Comparison of ENCODE assay signal across 19 cellular contexts in the genomic region with DNA sequence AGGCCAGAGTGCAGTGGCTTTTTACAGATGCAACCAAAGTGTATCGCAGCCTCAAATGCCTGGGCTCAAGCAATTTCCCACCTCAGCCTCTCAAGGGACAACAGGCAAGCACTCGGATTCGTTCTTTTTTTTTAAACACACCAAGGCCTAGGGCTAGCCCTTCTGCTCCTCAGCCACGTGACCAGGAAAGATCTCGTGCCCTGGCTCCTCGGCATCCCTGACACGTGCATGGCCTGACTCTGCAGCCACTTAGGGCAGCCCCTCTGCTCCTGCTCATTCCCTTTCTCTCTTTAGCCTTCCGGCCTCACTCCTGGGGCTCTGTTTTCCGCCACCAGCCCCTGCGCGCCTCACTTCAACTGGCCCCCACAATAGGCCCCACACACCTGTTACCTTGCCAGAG. TPM values are rescaled to one million over a fixed set of nuclear protein-coding genes. Genes with fewer than 3 reads are reported as not detected.
"Had no signal": no experiment of that assay in that cellular context is flagged by ENCODE, and none has a peak within 500 bp of the region (broad histone marks: within the 10 kb centered on the region; RNA-seq: fewer than 3 reads in every experiment).

No MANE protein-coding gene starts in this region.

- H3K4me1 ChIP-seq: gastrocnemius medialis, pancreas, testis had no signal

- H3K4me3 Mint-ChIP-seq: effector memory CD8-positive, alpha-beta T cell had no signal

- H3K27me3 ChIP-seq: pancreas, testis, tibial nerve had no signal

- ATAC-seq: effector memory CD8-positive, alpha-beta T cell; gastrocnemius medialis; naive thymus-derived CD8-positive, alpha-beta T cell; pancreas; right cardiac atrium; stimulated activated naive CD8-positive, alpha-beta T cell treated with anti-CD3 and anti-CD28 coated beads, Interleukin-15, Interleukin-2, amounts not matched to agents 100 U/mL and 50 U/mL, for 24 hours had no signal

- H3K9me3 Mint-ChIP-seq: effector memory CD8-positive, alpha-beta T cell; naive thymus-derived CD8-positive, alpha-beta T cell had no signal

- H3K4me3 ChIP-seq: esophagus muscularis mucosa, gastrocnemius medialis, pancreas, testis, tibial nerve had no signal

- DNase-seq: effector memory CD8-positive, alpha-beta T cell; gastrocnemius medialis; glutamatergic neuron; naive thymus-derived CD8-positive, alpha-beta T cell; nucleus accumbens; pancreas; right cardiac atrium; small intestine; stimulated activated CD4-positive, alpha-beta T cell treated with anti-CD3 and anti-CD28 coated beads, Interleukin-2, amount 100 ng/mL, for 48 hours; stimulated activated naive CD8-positive, alpha-beta T cell treated with anti-CD3 and anti-CD28 coated beads, Interleukin-15, Interleukin-2, amounts not matched to agents 100 U/mL and 50 U/mL, for 24 hours; testis had no signal

- H3K27ac ChIP-seq: epithelial cell of prostate, esophagus muscularis mucosa, gastrocnemius medialis, pancreas, testis, tibial nerve had no signal

- H3K9me3 ChIP-seq: esophagus muscularis mucosa, gastrocnemius medialis, pancreas, testis, tibial nerve had no signal

- FAIRE-seq: pancreas, small intestine had no signal

- H3K36me3 Mint-ChIP-seq: naive thymus-derived CD8-positive, alpha-beta T cell had no signal

- H3K36me3 ChIP-seq: esophagus muscularis mucosa, gastrocnemius medialis, pancreas, tibial nerve had no signal

RNA-seq across cellular contexts. Expression of gene FAM178B, which starts 18.4 kb away (rescaled TPM):
- total RNA-seq: fibroblast of villous mesenchyme, mesenteric fat pad, mononuclear cell, pancreas, progenitor cell of endocrine pancreas had no signal
- polyA plus RNA-seq: mammary epithelial cell, pancreas had no signal
